Comparison of ENCODE assay signal across 1 cellular context in genomic region chr1:36223373-36223995, GRCh38.
TF ChIP-seq lines count a peak whose summit lies in the region.

No MANE protein-coding gene starts in this region.

TF ChIP-seq in GM12878, 131 proteins besides CTCF, POLR2A, EP300 and RAD21 (continued from another document):
- no peak for TF ChIP-seq MYC (IDR thresholded peaks at IDR 0.05; ENCODE audit: insufficient read depth, insufficient read length, insufficient replicate concordance, low read length, severe bottlenecking)
- 0 out of 2 replicates have a peak, but pooled peaks have one; percentile 19 for TF ChIP-seq BCL11A (IDR thresholded peaks at IDR 0.05; ENCODE audit: low read depth, low read length)
- TF ChIP-seq MTA2 (IDR thresholded peaks at IDR 0.05; ENCODE audit: low read depth) = no peak; the same call in 1 of the 2 replicates
- TF ChIP-seq CUX1 (IDR thresholded peaks at IDR 0.05; ENCODE audit: insufficient replicate concordance, low read depth, low read length) = no peak
- TF ChIP-seq MTA3 (IDR thresholded peaks at IDR 0.05; ENCODE audit: borderline replicate concordance, low read length) = no peak
- no peak for TF ChIP-seq RBBP5 (conservative IDR thresholded peaks at IDR 0.05)
- peak; percentile 78; the same call in 1 of the 2 replicates for TF ChIP-seq ASH2L (IDR thresholded peaks at IDR 0.05; ENCODE audit: borderline replicate concordance, low read depth)
- TF ChIP-seq BCL3 (IDR thresholded peaks at IDR 0.05; ENCODE audit: borderline replicate concordance, insufficient read depth, low read depth, low read length, poor library complexity, severe bottlenecking) = no peak
- 0 out of 2 replicates have a peak, but pooled peaks have one; percentile 51 for TF ChIP-seq CHD1 (IDR thresholded peaks at IDR 0.05; ENCODE audit: low read depth, low read length)
- TF ChIP-seq USF2 (IDR thresholded peaks at IDR 0.05; ENCODE audit: borderline replicate concordance, low read depth, low read length) = no peak
- no peak for TF ChIP-seq TCF12 (IDR thresholded peaks at IDR 0.05; ENCODE audit: low read depth, low read length)
- TF ChIP-seq RELA (IDR thresholded peaks at IDR 0.05; ENCODE audit: borderline replicate concordance, partially characterized antibody) = no peak
- TF ChIP-seq WRNIP1 (IDR thresholded peaks at IDR 0.05; ENCODE audit: borderline replicate concordance, low read depth, low read length) = no peak
- no peak for TF ChIP-seq BRCA1 (IDR thresholded peaks at IDR 0.05; ENCODE audit: low read depth, low read length)
- TF ChIP-seq ZNF687 (IDR thresholded peaks at IDR 0.05) = no peak
